In genomic region chr5:61293051-61293450, GRCh38 we compare ENCODE assay signal across 22 cellular contexts. TPM values are rescaled to one million over a fixed set of nuclear protein-coding genes. Genes with fewer than 3 reads are reported as not detected.
A peak's percentile ranks its signal among the peaks of the same experiment; 100 is the strongest.
DNase-seq lines count a peak whose midpoint lies in the region; ATAC-seq and TF ChIP-seq lines count a peak whose summit lies in the region.
"Had no signal": no experiment of that assay in that cellular context is flagged by ENCODE, and none has a peak within 500 bp of the region (broad histone marks: within the 10 kb centered on the region; RNA-seq: fewer than 3 reads in every experiment).

No MANE protein-coding gene starts in this region.

- WGBS in esophagus muscularis mucosa: 83% methylated on average over 3 of the region's 4 CpGs

- H3K4me1 ChIP-seq in esophagus muscularis mucosa (peaks cover 0 to 33% (median 26%) of the 10 kb centered on the region in 4 donors), mucosa of descending colon (ENCODE audit: low read depth) (peaks cover 30% of the 10 kb centered on the region), stomach smooth muscle (ENCODE audit: control insufficient read depth, insufficient read depth, low read length) (peaks cover 13% of the 10 kb centered on the region)
- H3K4me1 ChIP-seq: SJCRH30 had no signal

- H3K27ac ChIP-seq in esophagus muscularis mucosa (replicated peaks in 1 of 4) (peak overlapping the region; percentile 40 to 66 (median 54)), stomach smooth muscle (ENCODE audit: low read length) (peak overlapping the region; percentile 37)
- H3K27ac ChIP-seq: SJCRH30, WERI-Rb-1 had no signal

- no peak overlapping the region for H3K9ac ChIP-seq in stomach smooth muscle (ENCODE audit: low read length in 2 of 2)

- no peak for TF ChIP-seq CTCF in esophagus muscularis mucosa (IDR thresholded peaks at IDR 0.05)
- TF ChIP-seq CTCF in mucosa of descending colon (IDR thresholded peaks at IDR 0.05): no peak

- H3K4me3 ChIP-seq in esophagus muscularis mucosa: no peak overlapping the region
- H3K4me3 ChIP-seq in mucosa of descending colon: no peak overlapping the region
- no peak overlapping the region for H3K4me3 ChIP-seq in stomach smooth muscle (ENCODE audit: low read length in 2 of 2)
- H3K4me3 ChIP-seq: SJCRH30, smooth muscle cell had no signal

- H3K36me3 ChIP-seq in esophagus muscularis mucosa: no peaks in the 10 kb centered on the region
- H3K36me3 ChIP-seq in mucosa of descending colon (ENCODE audit: low read depth): no peaks in the 10 kb centered on the region
- H3K36me3 ChIP-seq in stomach smooth muscle (ENCODE audit: control insufficient read depth in 2 of 2, insufficient read depth in 2 of 2, low read length in 2 of 2): no peaks in the 10 kb centered on the region
- H3K36me3 ChIP-seq: SJCRH30, WERI-Rb-1 had no signal

- peak; percentile 61 for ATAC-seq in mucosa of descending colon
- ATAC-seq: naive thymus-derived CD4-positive, alpha-beta T cell; stimulated activated naive CD8-positive, alpha-beta T cell treated with anti-CD3 and anti-CD28 coated beads, Interleukin-15, amount 100 ng/mL, for 72 hours had no signal

- no peak for TF ChIP-seq EP300 in esophagus muscularis mucosa (IDR thresholded peaks at IDR 0.05)

- H3K27me3 ChIP-seq in esophagus muscularis mucosa (no peaks in the 10 kb centered on the region), stomach smooth muscle (ENCODE audit: control insufficient read depth in 1 of 2, insufficient read depth in 2 of 2, low read length in 2 of 2) (no peaks in the 10 kb centered on the region)
- H3K27me3 ChIP-seq: SJCRH30 had no signal

- intact Hi-C loops in esophagus muscularis mucosa (cut with DNase I): no loop called here
- intact Hi-C loops in mucosa of descending colon (cut with DNase I, micrococcal nuclease): no loop called here

- no peak for TF ChIP-seq POLR2A in esophagus muscularis mucosa (IDR thresholded peaks at IDR 0.05; ENCODE audit: low read depth)

- H3K9me3 ChIP-seq in esophagus muscularis mucosa (no peaks in the 10 kb centered on the region), mucosa of descending colon (no peaks in the 10 kb centered on the region), stomach smooth muscle (ENCODE audit: control insufficient read depth in 2 of 2, low read length in 2 of 2) (no peaks in the 10 kb centered on the region)
- H3K9me3 ChIP-seq: SJCRH30 had no signal

- DNase-seq in NCI-H2029 (lab: John Stamatoyannopoulos, UW): peak; percentile 9
- no peak for DNase-seq in NCI-H2029 treated with DMSO at 0.1 percent for 48 hours (lab: John Stamatoyannopoulos, UW)
- DNase-seq in esophagus muscularis mucosa (ENCODE audit: extremely low spot score): no peak
- peak; percentile 65 to 74 (median 73) for DNase-seq in mucosa of descending colon
- no peak for DNase-seq in stimulated activated CD4-positive, alpha-beta T cell treated with anti-CD3 and anti-CD28 coated beads, Interleukin-12 subunit alpha, Interleukin-12 subunit beta, amount 100 ng/mL, for 4 hours
- DNase-seq in NCI-H748 treated with DMSO at 0.1 percent for 48 hours (lab: John Stamatoyannopoulos, UW): no peak
- no peak for DNase-seq in inferior parietal cortex (ENCODE audit: extremely low spot score)
- DNase-seq: activated CD8-positive, alpha-beta memory T cell treated with anti-CD3 and anti-CD28 coated beads, Interleukin-2, amount 50 U/mL, for 4 hours; activated naive CD8-positive, alpha-beta T cell treated with anti-CD3 and anti-CD28 coated beads, Interleukin-2, amount 10 ng/mL, durations not matched to agents 7 days and 5 days; endodermal cell; immature natural killer cell; naive thymus-derived CD4-positive, alpha-beta T cell; NCI-H1417 treated with DMSO at 0.1 percent for 48 hours; NCI-H2171; OCI-M1; posterior cingulate gyrus; SJCRH30; stimulated activated CD4-positive, alpha-beta T cell treated with anti-CD3 and anti-CD28 coated beads, Interleukin-4, amount 100 ng/mL, for 1 hour; stimulated activated naive CD8-positive, alpha-beta T cell treated with anti-CD3 and anti-CD28 coated beads, Interleukin-15, amount 100 ng/mL, for 72 hours; WERI-Rb-1 had no signal

RNA-seq across cellular contexts. Expression of gene ZSWIM6, which starts 39.0 kb away (rescaled TPM):
- 10 to 100 TPM; 10.2 to 16.4 (median 12.5) TPM for total RNA-seq in esophagus muscularis mucosa
- 10 to 100 TPM; 26.2 to 39.4 (median 27.8) TPM for total RNA-seq in mucosa of descending colon

Comparison
In these comparisons a context has a peak if more than half of its experiments do, and no peak if none do; other contexts are left out.
1. DNase-seq: peak in NCI-H2029 (single experiment) and mucosa of descending colon (3 of 3); none in NCI-H2029 treated with DMSO at 0.1 percent for 48 hours (single experiment), esophagus muscularis mucosa (single experiment), stimulated activated CD4-positive, alpha-beta T cell treated with anti-CD3 and anti-CD28 coated beads, Interleukin-12 subunit alpha, Interleukin-12 subunit beta, amount 100 ng/mL, for 4 hours (single experiment), NCI-H748 treated with DMSO at 0.1 percent for 48 hours (single experiment) and inferior parietal cortex (single experiment).